9 cellular contexts compared by ENCODE assay signal in the genomic region with DNA sequence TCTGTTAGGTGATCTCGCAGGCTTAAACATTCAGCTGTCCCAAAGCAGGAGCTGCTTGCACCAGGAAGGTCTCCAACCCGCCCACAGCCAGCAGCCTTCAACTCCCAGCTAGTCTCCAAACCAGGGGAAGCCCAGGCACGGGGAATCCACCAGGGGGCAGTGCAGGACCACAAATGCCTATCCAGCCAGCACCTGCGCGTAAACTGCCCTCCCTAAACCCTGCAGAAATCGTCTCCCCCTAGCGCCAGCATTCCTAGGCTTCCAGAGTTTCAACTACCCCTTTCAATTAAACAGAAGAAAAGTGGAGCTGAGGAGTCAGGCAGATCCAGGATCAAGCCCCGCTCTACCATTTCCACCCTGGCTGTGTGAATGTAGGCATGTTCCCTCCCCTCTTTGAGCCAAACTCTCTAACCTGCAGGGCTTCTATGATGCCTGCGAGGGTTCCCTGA.
DNase-seq lines count a peak whose midpoint lies in the region; ATAC-seq and TF ChIP-seq lines count a peak whose summit lies in the region.
"Had no signal": no experiment of that assay in that cellular context is flagged by ENCODE, and none has a peak within 500 bp of the region (broad histone marks: within the 10 kb centered on the region; RNA-seq: fewer than 3 reads in every experiment).

No MANE protein-coding gene starts in this region.

- H3K4me1 ChIP-seq in OCI-LY1 (ENCODE audit: insufficient read depth, low read length, severe bottlenecking), result no peaks in the 10 kb centered on the region

- H3F3A ChIP-seq in OCI-LY1 (ENCODE audit: insufficient read depth, low read length), result no peaks in the 10 kb centered on the region

- no peaks in the 10 kb centered on the region for H3K27me3 ChIP-seq in OCI-LY1 (ENCODE audit: insufficient read depth, low read length)

- H3K36me3 ChIP-seq in OCI-LY1 (ENCODE audit: insufficient read depth, low read length), result no peaks in the 10 kb centered on the region

- H3K27ac ChIP-seq in C4-2B, result no peak overlapping the region
- H3K27ac ChIP-seq in OCI-LY1 (ENCODE audit: low read depth, low read length, poor library complexity, severe bottlenecking), result no peak overlapping the region

- H3K9me3 Mint-ChIP-seq in mesothelial cell of epicardium, result peaks cover 7% of the 10 kb centered on the region

- DNase-seq in HuH-7 (ENCODE audit: low spot score) (peak; percentile 94), epidermal melanocyte (ENCODE audit: insufficient read length, low spot score) (peak; percentile 91), mesothelial cell of epicardium (ENCODE audit: low spot score in 2 of 2, unreplicated experiment in 2 of 2) (peak; percentile 90 to 99)
- DNase-seq in activated CD8-positive, alpha-beta memory T cell treated with anti-CD3 and anti-CD28 coated beads, Interleukin-2, amount 50 U/mL, for 24 hours (ENCODE audit: extremely low read depth), result peak; percentile 85
- peak; percentile 84 for DNase-seq in stimulated activated CD8-positive, alpha-beta memory T cell treated with anti-CD3 and anti-CD28 coated beads, Interleukin-4, amount 100 ng/mL, for 24 hours (ENCODE audit: low read depth)

- no peaks in the 10 kb centered on the region for H3K79me2 ChIP-seq in OCI-LY1 (ENCODE audit: insufficient read depth, low read length)

- ATAC-seq in GM19467 (IDR thresholded peaks at IDR 0.05; ENCODE audit: unreplicated experiment), result peak; percentile 80

- no peaks in the 10 kb centered on the region for H3K9me3 ChIP-seq in OCI-LY1 (ENCODE audit: low read length)

- H3K4me2 ChIP-seq in OCI-LY1 (ENCODE audit: low read length), result no peak overlapping the region

- H4K20me1 ChIP-seq in OCI-LY1 (ENCODE audit: insufficient read depth, low read length), result no peaks in the 10 kb centered on the region

- H3K27me3 Mint-ChIP-seq in mesothelial cell of epicardium (ENCODE audit: low read depth), result peaks cover 59% of the 10 kb centered on the region

- H3K9me2 ChIP-seq in OCI-LY1 (ENCODE audit: low read depth, low read length), result no peaks in the 10 kb centered on the region

- no peak overlapping the region for H2AFZ ChIP-seq in OCI-LY1 (ENCODE audit: low read length)

- no peak overlapping the region for H3K9ac ChIP-seq in OCI-LY1 (ENCODE audit: low read length)

- H3K4me1 Mint-ChIP-seq in mesothelial cell of epicardium, result peaks cover 7% of the 10 kb centered on the region

- no peak overlapping the region for H3K4me3 ChIP-seq in OCI-LY1 (ENCODE audit: low read depth, low read length, poor library complexity, severe bottlenecking)

- no peak overlapping the region for H3K27ac Mint-ChIP-seq in mesothelial cell of epicardium
- H3K27ac Mint-ChIP-seq: IgD-negative memory B cell had no signal

- peak overlapping the region; percentile 41 for H3K4me3 Mint-ChIP-seq in mesothelial cell of epicardium
- H3K4me3 Mint-ChIP-seq: IgD-negative memory B cell had no signal

- H3K36me3 Mint-ChIP-seq in mesothelial cell of epicardium, result no peaks in the 10 kb centered on the region
- H3K36me3 Mint-ChIP-seq: IgD-negative memory B cell had no signal

- TF ChIP-seq CTCF in C4-2B (conservative IDR thresholded peaks at IDR 0.05) (peak; percentile 94), OCI-LY1 (IDR thresholded peaks at IDR 0.05; ENCODE audit: low read length) (peak; percentile 95), mesothelial cell of epicardium (IDR thresholded peaks at IDR 0.05; ENCODE audit: unreplicated experiment) (peak; percentile 95)
